Comparison of ENCODE assay signal across 1 cellular context in genomic region chr2:46469116-46469515, GRCh38.
TF ChIP-seq lines count a peak whose summit lies in the region.

No MANE protein-coding gene starts in this region.

TF ChIP-seq in IMR-90, 13 proteins besides CTCF, POLR2A, EP300 and RAD21 (continued from another document):
- no peak for TF ChIP-seq ELK1 (IDR thresholded peaks at IDR 0.05; ENCODE audit: borderline replicate concordance, low read depth, low read length)
- TF ChIP-seq CEBPB (IDR thresholded peaks at IDR 0.05; ENCODE audit: low read depth, low read length) = no peak
- TF ChIP-seq MXI1 (IDR thresholded peaks at IDR 0.05; ENCODE audit: borderline replicate concordance, low read depth, low read length) = no peak
- no peak for TF ChIP-seq MAZ (IDR thresholded peaks at IDR 0.05; ENCODE audit: borderline replicate concordance, low read depth, low read length)
- TF ChIP-seq RFX5 (IDR thresholded peaks at IDR 0.05; ENCODE audit: low read depth, low read length) = no peak
- TF ChIP-seq BHLHE40 (IDR thresholded peaks at IDR 0.05; ENCODE audit: low read depth, low read length) = no peak
